ENCODE assay signal across 1 cellular context in the genomic region with DNA sequence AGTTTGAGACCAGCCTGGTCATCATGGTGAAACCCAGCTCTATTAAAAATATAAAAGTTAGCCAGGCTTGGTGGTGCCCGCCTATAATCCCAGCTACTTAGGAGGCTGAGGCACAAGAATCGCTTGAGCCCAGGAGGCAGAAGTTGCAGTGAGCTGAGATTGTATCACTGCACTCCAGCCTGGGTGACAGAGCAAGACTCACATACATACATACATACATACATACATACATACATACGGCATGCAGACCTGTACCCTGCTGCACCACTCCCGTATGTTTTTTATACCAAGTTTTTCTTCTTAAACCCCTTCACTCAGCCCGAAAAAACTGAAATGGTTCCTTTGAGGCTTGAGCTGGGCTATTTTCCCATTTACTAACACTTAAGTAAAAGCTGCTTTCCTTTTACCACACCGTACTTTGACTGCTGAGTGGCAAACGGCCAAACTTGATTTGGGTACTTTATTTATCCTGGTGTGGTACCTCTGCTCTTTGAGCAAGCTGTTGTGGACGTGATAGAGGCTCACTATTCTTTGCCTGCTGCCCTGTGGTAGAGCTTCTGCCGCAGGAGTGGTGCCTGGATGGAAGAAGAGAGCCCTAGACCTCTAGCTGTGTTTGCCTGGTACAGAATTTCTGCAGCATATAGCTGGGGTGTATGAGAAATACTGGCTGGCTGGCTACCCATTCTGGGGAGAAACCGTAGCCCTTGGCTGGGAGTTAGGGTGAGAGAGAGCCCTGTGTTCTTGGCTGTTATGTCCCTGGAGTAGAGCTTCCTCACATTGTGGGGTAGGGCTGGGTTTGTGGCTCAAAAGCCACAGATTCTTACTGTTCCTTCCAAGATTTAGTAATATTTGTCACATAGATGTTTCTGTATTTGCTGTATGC.
TF ChIP-seq lines count a peak whose summit lies in the region.

No MANE protein-coding gene starts in this region.

TF ChIP-seq in HepG2, 621 proteins besides CTCF, POLR2A, EP300 and RAD21:
- TF ChIP-seq ZBTB42 (CRISPR knock-in tag; IDR thresholded peaks at IDR 0.05) (no peak), SSRP1 (CRISPR knock-in tag; IDR thresholded peaks at IDR 0.05) (no peak), ZNF124 (CRISPR knock-in tag; IDR thresholded peaks at IDR 0.05) (no peak), KLF9 (CRISPR knock-in tag; IDR thresholded peaks at IDR 0.05; ENCODE audit: low read depth) (no peak), CEBPG (CRISPR knock-in tag; IDR thresholded peaks at IDR 0.05) (no peak), KAT7 (CRISPR knock-in tag; IDR thresholded peaks at IDR 0.05; ENCODE audit: borderline replicate concordance) (no peak), PRDM4 (CRISPR knock-in tag; IDR thresholded peaks at IDR 0.05; ENCODE audit: borderline replicate concordance) (no peak), MTA3 (CRISPR knock-in tag; IDR thresholded peaks at IDR 0.05) (no peak), NR0B2 (CRISPR knock-in tag; IDR thresholded peaks at IDR 0.05) (no peak)
- TF ChIP-seq, protein P1, sequence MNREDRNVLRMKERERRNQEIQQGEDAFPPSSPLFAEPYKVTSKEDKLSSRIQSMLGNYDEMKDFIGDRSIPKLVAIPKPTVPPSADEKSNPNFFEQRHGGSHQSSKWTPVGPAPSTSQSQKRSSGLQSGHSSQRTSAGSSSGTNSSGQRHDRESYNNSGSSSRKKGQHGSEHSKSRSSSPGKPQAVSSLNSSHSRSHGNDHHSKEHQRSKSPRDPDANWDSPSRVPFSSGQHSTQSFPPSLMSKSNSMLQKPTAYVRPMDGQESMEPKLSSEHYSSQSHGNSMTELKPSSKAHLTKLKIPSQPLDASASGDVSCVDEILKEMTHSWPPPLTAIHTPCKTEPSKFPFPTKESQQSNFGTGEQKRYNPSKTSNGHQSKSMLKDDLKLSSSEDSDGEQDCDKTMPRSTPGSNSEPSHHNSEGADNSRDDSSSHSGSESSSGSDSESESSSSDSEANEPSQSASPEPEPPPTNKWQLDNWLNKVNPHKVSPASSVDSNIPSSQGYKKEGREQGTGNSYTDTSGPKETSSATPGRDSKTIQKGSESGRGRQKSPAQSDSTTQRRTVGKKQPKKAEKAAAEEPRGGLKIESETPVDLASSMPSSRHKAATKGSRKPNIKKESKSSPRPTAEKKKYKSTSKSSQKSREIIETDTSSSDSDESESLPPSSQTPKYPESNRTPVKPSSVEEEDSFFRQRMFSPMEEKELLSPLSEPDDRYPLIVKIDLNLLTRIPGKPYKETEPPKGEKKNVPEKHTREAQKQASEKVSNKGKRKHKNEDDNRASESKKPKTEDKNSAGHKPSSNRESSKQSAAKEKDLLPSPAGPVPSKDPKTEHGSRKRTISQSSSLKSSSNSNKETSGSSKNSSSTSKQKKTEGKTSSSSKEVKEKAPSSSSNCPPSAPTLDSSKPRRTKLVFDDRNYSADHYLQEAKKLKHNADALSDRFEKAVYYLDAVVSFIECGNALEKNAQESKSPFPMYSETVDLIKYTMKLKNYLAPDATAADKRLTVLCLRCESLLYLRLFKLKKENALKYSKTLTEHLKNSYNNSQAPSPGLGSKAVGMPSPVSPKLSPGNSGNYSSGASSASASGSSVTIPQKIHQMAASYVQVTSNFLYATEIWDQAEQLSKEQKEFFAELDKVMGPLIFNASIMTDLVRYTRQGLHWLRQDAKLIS (CRISPR knock-in tag; IDR thresholded peaks at IDR 0.05): no peak
- TF ChIP-seq, protein P2, sequence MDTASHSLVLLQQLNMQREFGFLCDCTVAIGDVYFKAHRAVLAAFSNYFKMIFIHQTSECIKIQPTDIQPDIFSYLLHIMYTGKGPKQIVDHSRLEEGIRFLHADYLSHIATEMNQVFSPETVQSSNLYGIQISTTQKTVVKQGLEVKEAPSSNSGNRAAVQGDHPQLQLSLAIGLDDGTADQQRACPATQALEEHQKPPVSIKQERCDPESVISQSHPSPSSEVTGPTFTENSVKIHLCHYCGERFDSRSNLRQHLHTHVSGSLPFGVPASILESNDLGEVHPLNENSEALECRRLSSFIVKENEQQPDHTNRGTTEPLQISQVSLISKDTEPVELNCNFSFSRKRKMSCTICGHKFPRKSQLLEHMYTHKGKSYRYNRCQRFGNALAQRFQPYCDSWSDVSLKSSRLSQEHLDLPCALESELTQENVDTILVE (CRISPR knock-in tag; IDR thresholded peaks at IDR 0.05): no peak
TF ChIP-seq in HepG2: peak in this region for 0.
